In the genomic region with DNA sequence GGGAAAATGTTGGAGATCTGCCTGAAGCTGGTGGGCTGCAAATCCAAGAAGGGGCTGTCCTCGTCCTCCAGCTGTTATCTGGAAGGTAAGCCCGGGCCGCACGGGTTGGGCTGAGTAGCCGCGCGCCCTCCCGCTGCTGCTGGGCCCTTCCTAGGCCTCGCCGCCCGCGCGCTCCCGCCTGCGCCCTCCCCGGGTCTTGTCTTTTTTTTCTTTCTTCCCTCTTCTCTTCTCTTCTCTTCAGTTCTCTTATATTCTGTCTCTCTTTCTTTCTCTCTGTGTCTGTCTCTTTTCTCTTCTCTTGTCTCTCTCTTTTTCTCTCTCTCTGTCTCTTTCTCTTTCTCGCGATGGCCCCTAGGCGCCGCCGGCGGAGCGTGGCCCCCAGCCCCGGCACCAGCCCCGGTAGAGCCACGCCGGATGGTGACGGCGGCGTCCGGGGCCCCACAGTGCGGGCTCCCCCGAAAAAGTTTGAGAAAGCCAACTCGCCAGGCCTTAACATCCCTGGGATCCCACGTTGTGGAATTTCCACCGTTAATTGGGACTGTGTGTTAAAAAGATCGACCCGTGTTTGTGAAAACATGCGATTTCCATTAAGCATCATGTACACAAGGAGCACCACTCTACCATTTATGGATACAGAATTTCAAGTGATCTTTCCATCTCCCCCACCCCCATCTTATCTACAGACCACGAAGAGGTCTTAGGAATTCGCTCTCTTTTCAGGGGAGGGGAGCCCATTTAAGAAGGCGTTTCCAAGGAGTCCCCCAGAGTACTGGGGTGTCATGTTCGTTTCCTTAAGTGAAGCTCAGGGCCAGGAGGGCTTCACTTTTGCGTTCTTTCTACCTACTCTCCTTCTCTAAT, we compare ENCODE assay signal across 8 cellular contexts. TPM values are rescaled to one million over a fixed set of nuclear protein-coding genes. Genes with fewer than 3 reads are reported as not detected.
DNase-seq lines count a peak whose midpoint lies in the region; ATAC-seq and TF ChIP-seq lines count a peak whose summit lies in the region.

No MANE protein-coding gene starts in this region.

- POLR2A ChIA-PET in activated CD8-positive, alpha-beta T cell treated with anti-CD3 and anti-CD28 coated beads for 36 hours (lab: Charles Lee) = interaction anchor here (0.6 to 1.3 kb wide), 7 partner anchors 64 to 1502 kb away, joined by 3 to 4 read pairs (median 3); no protein-coding TSS in a partner anchor
- POLR2A ChIA-PET in naive thymus-derived CD8-positive, alpha-beta T cell (lab: Charles Lee) = interaction anchor here (0.8 kb wide), 1 partner anchor 123 kb away, joined by 3 read pairs; no protein-coding TSS in a partner anchor

- peak overlapping the region; percentile 53; the same call in 1 of the 2 replicates for H3K4me2 ChIP-seq in MM.1S (ENCODE audit: low read depth, low read length)

- peak; percentile 19 for DNase-seq in Calu3
- no peak for DNase-seq in MM.1S
- DNase-seq in activated CD8-positive, alpha-beta T cell treated with anti-CD3 and anti-CD28 coated beads for 36 hours = peak; percentile 54
- DNase-seq in esophagus muscularis mucosa (ENCODE audit: extremely low spot score) = no peak
- DNase-seq in naive thymus-derived CD8-positive, alpha-beta T cell = peak in 7 of 10 donors; percentile 5 to 41 (median 13)
- no peak for DNase-seq in tibial artery
- DNase-seq in T1000 (lab: John Stamatoyannopoulos, UW) = no peak

- no peak overlapping the region for H3K9ac ChIP-seq in MM.1S (ENCODE audit: low read length)

- ATAC-seq in GM21447 (IDR thresholded peaks at IDR 0.05; ENCODE audit: unreplicated experiment) = peak; percentile 20
- ATAC-seq in activated CD8-positive, alpha-beta T cell treated with anti-CD3 and anti-CD28 coated beads for 36 hours = peak; percentile 36
- peak; percentile 34 to 36 for ATAC-seq in naive thymus-derived CD8-positive, alpha-beta T cell

- H4K20me1 ChIP-seq in MM.1S (ENCODE audit: insufficient read depth, low read length) = no peaks in the 10 kb centered on the region

- H3K36me3 ChIP-seq in MM.1S (replicated peaks; ENCODE audit: insufficient read depth, low read length) (no peaks in the 10 kb centered on the region), esophagus muscularis mucosa (no peaks in the 10 kb centered on the region), tibial artery (no peaks in the 10 kb centered on the region)

- WGBS in esophagus muscularis mucosa = under 1% methylated on average over 44 of the region's 44 CpGs

- H3K4me3 Mint-ChIP-seq in Calu3 (ENCODE audit: low read depth, unreplicated experiment) = peak overlapping the region; percentile 97
- peak overlapping the region; percentile 88 for H3K4me3 Mint-ChIP-seq in activated CD8-positive, alpha-beta T cell treated with anti-CD3 and anti-CD28 coated beads for 36 hours
- H3K4me3 Mint-ChIP-seq in naive thymus-derived CD8-positive, alpha-beta T cell = peak overlapping the region; percentile 86 to 97 (median 95)

- H3K36me3 Mint-ChIP-seq in Calu3 (ENCODE audit: insufficient read depth, unreplicated experiment) = peaks cover 24% of the 10 kb centered on the region
- peaks cover 4% of the 10 kb centered on the region for H3K36me3 Mint-ChIP-seq in activated CD8-positive, alpha-beta T cell treated with anti-CD3 and anti-CD28 coated beads for 36 hours (ENCODE audit: low read depth)
- H3K36me3 Mint-ChIP-seq in naive thymus-derived CD8-positive, alpha-beta T cell = no peaks in the 10 kb centered on the region

- no peak overlapping the region for H3K27ac ChIP-seq in MM.1S (ENCODE audit: low read length)
- peak overlapping the region; percentile 89 to 93 (median 92) for H3K27ac ChIP-seq in esophagus muscularis mucosa (replicated peaks in 1 of 4)
- peak overlapping the region; percentile 89 to 91 for H3K27ac ChIP-seq in tibial artery

- no peaks in the 10 kb centered on the region for H3K9me3 ChIP-seq in MM.1S (replicated peaks; ENCODE audit: insufficient read depth, low read length)
- H3K9me3 ChIP-seq in esophagus muscularis mucosa = no peaks in the 10 kb centered on the region
- no peaks in the 10 kb centered on the region for H3K9me3 ChIP-seq in tibial artery

- no peaks in the 10 kb centered on the region for H3K9me3 Mint-ChIP-seq in Calu3 (ENCODE audit: low read depth, unreplicated experiment)
- H3K9me3 Mint-ChIP-seq in activated CD8-positive, alpha-beta T cell treated with anti-CD3 and anti-CD28 coated beads for 36 hours = no peaks in the 10 kb centered on the region
- H3K9me3 Mint-ChIP-seq in naive thymus-derived CD8-positive, alpha-beta T cell = no peaks in the 10 kb centered on the region

- TF ChIP-seq POLR2A in esophagus muscularis mucosa (IDR thresholded peaks at IDR 0.05; ENCODE audit: low read depth) = no peak

- intact Hi-C loops in Calu3 (cut with micrococcal nuclease; ENCODE audit: unreplicated experiment) (loop anchor here (10.0 kb wide), 1 partner anchor 101 kb away; no protein-coding TSS in a partner anchor), esophagus muscularis mucosa (cut with DNase I) (no loop called here), tibial artery (cut with DNase I; ENCODE audit: low total_unique reads) (no loop called here)
- intact Hi-C loops in activated CD8-positive, alpha-beta T cell treated with anti-CD3 and anti-CD28 coated beads for 36 hours (cut with micrococcal nuclease) = loop anchor here (10.0 kb wide), 1 partner anchor 121 kb away; no protein-coding TSS in a partner anchor

- H3K27me3 ChIP-seq in MM.1S (replicated peaks; ENCODE audit: insufficient read depth, low read length) = no peaks in the 10 kb centered on the region
- H3K27me3 ChIP-seq in esophagus muscularis mucosa = no peaks in the 10 kb centered on the region
- no peaks in the 10 kb centered on the region for H3K27me3 ChIP-seq in tibial artery

- TSS peak; percentile 37 for BruUV-seq in Calu3 (replicated peaks; lab: Mats Ljungman, UMichigan)

- peaks cover 25% of the 10 kb centered on the region for H3K4me1 Mint-ChIP-seq in Calu3 (ENCODE audit: low read depth, unreplicated experiment)
- peaks cover 34% of the 10 kb centered on the region for H3K4me1 Mint-ChIP-seq in activated CD8-positive, alpha-beta T cell treated with anti-CD3 and anti-CD28 coated beads for 36 hours (ENCODE audit: low read depth)
- peaks cover 24 to 53% (median 52%) of the 10 kb centered on the region in 4 donors for H3K4me1 Mint-ChIP-seq in naive thymus-derived CD8-positive, alpha-beta T cell

- no peak for TF ChIP-seq EP300 in esophagus muscularis mucosa (IDR thresholded peaks at IDR 0.05)

- CTCF ChIA-PET in Calu3 (lab: Charles Lee) = interaction anchor here (0.6 to 1.6 kb wide), 2 partner anchors 13 to 31 kb away, joined by 3 to 6 read pairs; no protein-coding TSS in a partner anchor
- CTCF ChIA-PET in activated CD8-positive, alpha-beta T cell treated with anti-CD3 and anti-CD28 coated beads for 36 hours (lab: Charles Lee) = interaction anchor here (0.7 to 1.2 kb wide), 8 partner anchors 11 to 127 kb away, joined by 3 to 4 read pairs (median 3); no protein-coding TSS in a partner anchor

- no peak overlapping the region for H2AFZ ChIP-seq in MM.1S (ENCODE audit: low read length)

- no peaks in the 10 kb centered on the region for H3F3A ChIP-seq in MM.1S (ENCODE audit: insufficient read depth, low read length)

- H3K4me3 ChIP-seq in MM.1S (ENCODE audit: low read length) = peak overlapping the region; percentile 44
- peak overlapping the region; percentile 65 to 78 (median 70) for H3K4me3 ChIP-seq in esophagus muscularis mucosa
- peak overlapping the region; percentile 62 for H3K4me3 ChIP-seq in tibial artery

- H3K27me3 Mint-ChIP-seq in Calu3 (ENCODE audit: unreplicated experiment) = no peaks in the 10 kb centered on the region
- no peaks in the 10 kb centered on the region for H3K27me3 Mint-ChIP-seq in activated CD8-positive, alpha-beta T cell treated with anti-CD3 and anti-CD28 coated beads for 36 hours
- no peaks in the 10 kb centered on the region for H3K27me3 Mint-ChIP-seq in naive thymus-derived CD8-positive, alpha-beta T cell

- no peaks in the 10 kb centered on the region for H3K9me2 ChIP-seq in MM.1S (replicated peaks; ENCODE audit: insufficient read depth, low read length)

- H3K27ac Mint-ChIP-seq in Calu3 (ENCODE audit: unreplicated experiment) = peak overlapping the region; percentile 98
- H3K27ac Mint-ChIP-seq in activated CD8-positive, alpha-beta T cell treated with anti-CD3 and anti-CD28 coated beads for 36 hours = peak overlapping the region; percentile 96
- H3K27ac Mint-ChIP-seq in naive thymus-derived CD8-positive, alpha-beta T cell = peak overlapping the region; percentile 75 to 97 (median 86)

- TF ChIP-seq CTCF in Calu3 (IDR thresholded peaks at IDR 0.05; ENCODE audit: unreplicated experiment) (no peak), MM.1S (IDR thresholded peaks at IDR 0.05; ENCODE audit: low read length) (no peak), esophagus muscularis mucosa (IDR thresholded peaks at IDR 0.05) (no peak), tibial artery (IDR thresholded peaks at IDR 0.05) (no peak)
- no peak for TF ChIP-seq CTCF in activated CD8-positive, alpha-beta T cell treated with anti-CD3 and anti-CD28 coated beads for 36 hours (IDR thresholded peaks at IDR 0.05)

- no peaks in the 10 kb centered on the region for H3K4me1 ChIP-seq in MM.1S (ENCODE audit: low read length)
- H3K4me1 ChIP-seq in esophagus muscularis mucosa = peaks cover 57 to 79% (median 67%) of the 10 kb centered on the region in 4 donors
- peaks cover 0 to 57% (median 41%) of the 10 kb centered on the region in 4 donors for H3K4me1 ChIP-seq in tibial artery

- no peaks in the 10 kb centered on the region for H3K79me2 ChIP-seq in MM.1S (ENCODE audit: low read length)

RNA-seq across cellular contexts. Expression of a gene that starts 0.6 kb away (rescaled TPM):
- total RNA-seq in Calu3 (2022) (29.6 and 30.0 TPM in 2 replicates), esophagus muscularis mucosa (100 to 1,000 TPM in 3 of 4 donors, 10 to 100 TPM in 1; 90.9 to 151 (median 133) TPM)
- total RNA-seq in activated CD8-positive, alpha-beta T cell treated with anti-CD3 and anti-CD28 coated beads for 36 hours = 10 to 100 TPM; 30.2 to 33.0 TPM
- 10 to 100 TPM; 34.3 to 38.9 TPM for total RNA-seq in naive thymus-derived CD8-positive, alpha-beta T cell
- polyA plus RNA-seq in naive thymus-derived CD8-positive, alpha-beta T cell = 10 to 100 TPM in 2 of 3 donors, 1 to 10 TPM in 1; 6.4 to 16.8 (median 11.0) TPM

Comparison
In these comparisons a context has a peak if more than half of its experiments do, and no peak if none do; other contexts are left out.
1. DNase-seq: peak in Calu3 (single experiment), activated CD8-positive, alpha-beta T cell treated with anti-CD3 and anti-CD28 coated beads for 36 hours (single experiment) and naive thymus-derived CD8-positive, alpha-beta T cell (7 of 10); none in MM.1S (single experiment), esophagus muscularis mucosa (single experiment), tibial artery (0 of 2) and T1000 (single experiment).
2. intact Hi-C loops: an anchor here in Calu3 (10.0 kb wide) and activated CD8-positive, alpha-beta T cell treated with anti-CD3 and anti-CD28 coated beads for 36 hours (10.0 kb wide); none called in esophagus muscularis mucosa and tibial artery.
3. Peak in every context shown above with its lines, with median percentiles within 50 percentile points of each other: H3K27ac Mint-ChIP-seq, H3K4me3 Mint-ChIP-seq, ATAC-seq and H3K4me3 ChIP-seq.